In genomic region chr2:74205586-74205985, GRCh38 we compare ENCODE assay signal across 9 cellular contexts. TPM values are rescaled to one million over a fixed set of nuclear protein-coding genes. Genes with fewer than 3 reads are reported as not detected.
DNase-seq lines count a peak whose midpoint lies in the region; ATAC-seq and TF ChIP-seq lines count a peak whose summit lies in the region.
"Had no signal": no experiment of that assay in that cellular context is flagged by ENCODE, and none has a peak within 500 bp of the region (broad histone marks: within the 10 kb centered on the region; RNA-seq: fewer than 3 reads in every experiment).

No MANE protein-coding gene starts in this region.

- H3K27me3 Mint-ChIP-seq in endodermal cell (ENCODE audit: insufficient read depth) = no peaks in the 10 kb centered on the region

- H3K9me3 ChIP-seq in endodermal cell (ENCODE audit: control insufficient read depth, low read length) (no peaks in the 10 kb centered on the region), thoracic aorta (no peaks in the 10 kb centered on the region)

- H3K36me3 ChIP-seq in endodermal cell (ENCODE audit: control insufficient read depth, insufficient read depth, low read length) = peaks cover 86% of the 10 kb centered on the region
- peaks cover 27% of the 10 kb centered on the region for H3K36me3 ChIP-seq in thoracic aorta

- TF ChIP-seq CTCF in endodermal cell (conservative IDR thresholded peaks at IDR 0.05) (no peak), thoracic aorta (IDR thresholded peaks at IDR 0.05) (no peak)

- H3K4me3 Mint-ChIP-seq in endodermal cell = no peak overlapping the region

- peak overlapping the region; percentile 80 for H3K27ac Mint-ChIP-seq in endodermal cell

- ATAC-seq in thoracic aorta (ENCODE audit: insufficient number of reproducible peaks, low FRiP score, low read depth) = no peak
- ATAC-seq in HG03571 (IDR thresholded peaks at IDR 0.05; ENCODE audit: unreplicated experiment) = no peak
- ATAC-seq in SK-N-SH treated with all-trans-retinoic acid at 6 μM for 48 hours = no peak

- H3K4me3 ChIP-seq in endodermal cell (ENCODE audit: low read length) = no peak overlapping the region
- no peak overlapping the region for H3K4me3 ChIP-seq in thoracic aorta

- H3K27ac ChIP-seq in endodermal cell (ENCODE audit: low read depth, low read length) = no peak overlapping the region
- H3K27ac ChIP-seq in thoracic aorta = peak overlapping the region; percentile 46 to 70

- H3K4me1 Mint-ChIP-seq in endodermal cell = peaks cover 16% of the 10 kb centered on the region

- intact Hi-C loops in head of caudate nucleus (cut with DNase I) = no loop called here

- peaks cover 42% of the 10 kb centered on the region for H3K36me3 Mint-ChIP-seq in endodermal cell (ENCODE audit: low read depth)

- peak; percentile 28 for DNase-seq in activated T-cell treated with anti-CD3 and anti-CD28 coated beads for 48 hours (ENCODE audit: low read depth)
- no peak for DNase-seq in activated T-cell treated with anti-CD3 and anti-CD28 coated beads for 4 hours
- DNase-seq in OCI-M1 (lab: John Stamatoyannopoulos, UW) = peak; percentile 36
- peak; percentile 40 for DNase-seq in endodermal cell
- no peak for DNase-seq in thoracic aorta (ENCODE audit: low spot score)
- DNase-seq in head of caudate nucleus = no peak
- DNase-seq: Kasumi-1 had no signal

- H3K27me3 ChIP-seq in endodermal cell (ENCODE audit: control insufficient read depth, insufficient read depth, low read length, poor library complexity, severe bottlenecking) (no peaks in the 10 kb centered on the region), thoracic aorta (replicated peaks; ENCODE audit: insufficient read depth) (no peaks in the 10 kb centered on the region)

- no peak overlapping the region for H3K9ac ChIP-seq in endodermal cell (ENCODE audit: extremely low read depth, low read length, poor library complexity, severe bottlenecking)

- WGBS in endodermal cell (ENCODE audit: insufficient coverage in 1 of 2, insufficient read length in 1 of 2), 2 experiments = 93 to 100% methylated on average over 4 to 7 of the region's 7 CpGs

- no peaks in the 10 kb centered on the region for H3K4me1 ChIP-seq in endodermal cell (ENCODE audit: control insufficient read depth, insufficient read depth, low read length)
- H3K4me1 ChIP-seq in thoracic aorta (ENCODE audit: control insufficient read depth in 1 of 2, low read depth in 2 of 2) = peaks cover 79 to 95% of the 10 kb centered on the region in 2 donors

- H3K9me3 Mint-ChIP-seq in endodermal cell = no peaks in the 10 kb centered on the region

TF ChIP-seq in SK-N-SH treated with all-trans-retinoic acid at 6 μM for 48 hours, 23 proteins besides CTCF, POLR2A, EP300 and RAD21:
- no peak for TF ChIP-seq ZNF565 (CRISPR knock-in tag; conservative IDR thresholded peaks at IDR 0.05; ENCODE audit: low read depth)
- TF ChIP-seq ARNTL (CRISPR knock-in tag; IDR thresholded peaks at IDR 0.05; ENCODE audit: borderline replicate concordance, low read depth) = no peak
- TF ChIP-seq, protein P1, sequence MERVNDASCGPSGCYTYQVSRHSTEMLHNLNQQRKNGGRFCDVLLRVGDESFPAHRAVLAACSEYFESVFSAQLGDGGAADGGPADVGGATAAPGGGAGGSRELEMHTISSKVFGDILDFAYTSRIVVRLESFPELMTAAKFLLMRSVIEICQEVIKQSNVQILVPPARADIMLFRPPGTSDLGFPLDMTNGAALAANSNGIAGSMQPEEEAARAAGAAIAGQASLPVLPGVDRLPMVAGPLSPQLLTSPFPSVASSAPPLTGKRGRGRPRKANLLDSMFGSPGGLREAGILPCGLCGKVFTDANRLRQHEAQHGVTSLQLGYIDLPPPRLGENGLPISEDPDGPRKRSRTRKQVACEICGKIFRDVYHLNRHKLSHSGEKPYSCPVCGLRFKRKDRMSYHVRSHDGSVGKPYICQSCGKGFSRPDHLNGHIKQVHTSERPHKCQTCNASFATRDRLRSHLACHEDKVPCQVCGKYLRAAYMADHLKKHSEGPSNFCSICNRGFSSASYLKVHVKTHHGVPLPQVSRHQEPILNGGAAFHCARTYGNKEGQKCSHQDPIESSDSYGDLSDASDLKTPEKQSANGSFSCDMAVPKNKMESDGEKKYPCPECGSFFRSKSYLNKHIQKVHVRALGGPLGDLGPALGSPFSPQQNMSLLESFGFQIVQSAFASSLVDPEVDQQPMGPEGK (CRISPR knock-in tag; IDR thresholded peaks at IDR 0.05; ENCODE audit: borderline replicate concordance) = no peak
- no peak for TF ChIP-seq RARB (CRISPR knock-in tag; IDR thresholded peaks at IDR 0.05)
- TF ChIP-seq ESRRG (CRISPR knock-in tag; IDR thresholded peaks at IDR 0.05) = no peak
- TF ChIP-seq, protein P2, sequence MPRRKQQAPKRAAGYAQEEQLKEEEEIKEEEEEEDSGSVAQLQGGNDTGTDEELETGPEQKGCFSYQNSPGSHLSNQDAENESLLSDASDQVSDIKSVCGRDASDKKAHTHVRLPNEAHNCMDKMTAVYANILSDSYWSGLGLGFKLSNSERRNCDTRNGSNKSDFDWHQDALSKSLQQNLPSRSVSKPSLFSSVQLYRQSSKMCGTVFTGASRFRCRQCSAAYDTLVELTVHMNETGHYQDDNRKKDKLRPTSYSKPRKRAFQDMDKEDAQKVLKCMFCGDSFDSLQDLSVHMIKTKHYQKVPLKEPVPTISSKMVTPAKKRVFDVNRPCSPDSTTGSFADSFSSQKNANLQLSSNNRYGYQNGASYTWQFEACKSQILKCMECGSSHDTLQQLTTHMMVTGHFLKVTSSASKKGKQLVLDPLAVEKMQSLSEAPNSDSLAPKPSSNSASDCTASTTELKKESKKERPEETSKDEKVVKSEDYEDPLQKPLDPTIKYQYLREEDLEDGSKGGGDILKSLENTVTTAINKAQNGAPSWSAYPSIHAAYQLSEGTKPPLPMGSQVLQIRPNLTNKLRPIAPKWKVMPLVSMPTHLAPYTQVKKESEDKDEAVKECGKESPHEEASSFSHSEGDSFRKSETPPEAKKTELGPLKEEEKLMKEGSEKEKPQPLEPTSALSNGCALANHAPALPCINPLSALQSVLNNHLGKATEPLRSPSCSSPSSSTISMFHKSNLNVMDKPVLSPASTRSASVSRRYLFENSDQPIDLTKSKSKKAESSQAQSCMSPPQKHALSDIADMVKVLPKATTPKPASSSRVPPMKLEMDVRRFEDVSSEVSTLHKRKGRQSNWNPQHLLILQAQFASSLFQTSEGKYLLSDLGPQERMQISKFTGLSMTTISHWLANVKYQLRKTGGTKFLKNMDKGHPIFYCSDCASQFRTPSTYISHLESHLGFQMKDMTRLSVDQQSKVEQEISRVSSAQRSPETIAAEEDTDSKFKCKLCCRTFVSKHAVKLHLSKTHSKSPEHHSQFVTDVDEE (CRISPR knock-in tag; IDR thresholded peaks at IDR 0.05) = no peak
- no peak for TF ChIP-seq BACH2 (CRISPR knock-in tag; IDR thresholded peaks at IDR 0.05; ENCODE audit: borderline replicate concordance)
- TF ChIP-seq ZNF70 (CRISPR knock-in tag; IDR thresholded peaks at IDR 0.05) = no peak
- no peak for TF ChIP-seq ZC3H10 (CRISPR knock-in tag; IDR thresholded peaks at IDR 0.05)

RNA-seq across cellular contexts. Expression of gene MTHFD2, which starts 7.2 kb away (rescaled TPM):
- total RNA-seq in endodermal cell = 10 to 100 TPM; 77.4 to 84.5 TPM
- polyA plus RNA-seq in endodermal cell (2013, experiment 1 of 2) = 104 TPM
- polyA plus RNA-seq in endodermal cell (2013, experiment 2 of 2) = 72.4 TPM
- total RNA-seq in thoracic aorta = 100 to 1,000 TPM in 1 of 2 donors, 10 to 100 TPM in 1; 93.3 to 216 TPM

RNA-seq across cellular contexts. Expression of gene MOB1A, which starts 26.9 kb away (rescaled TPM):
- total RNA-seq in endodermal cell (100 to 1,000 TPM in 1 of 2 donors, 10 to 100 TPM in 1; 92.3 to 125 TPM), thoracic aorta (100 to 1,000 TPM in 1 of 2 donors, 10 to 100 TPM in 1; 97.0 to 107 TPM)
- polyA plus RNA-seq in endodermal cell (2013, experiment 1 of 2) = 73.3 TPM
- 70.5 TPM for polyA plus RNA-seq in endodermal cell (2013, experiment 2 of 2)

RNA-seq across cellular contexts. Expression of gene BOLA3, which starts 57.9 kb away (rescaled TPM):
- total RNA-seq in endodermal cell = 10 to 100 TPM; 42.5 to 43.2 TPM
- 60.6 TPM for polyA plus RNA-seq in endodermal cell (2013, experiment 1 of 2)
- 62.9 TPM for polyA plus RNA-seq in endodermal cell (2013, experiment 2 of 2)
- total RNA-seq in thoracic aorta = 10 to 100 TPM; 17.2 to 21.1 TPM

Comparison
In these comparisons a context has a peak if more than half of its experiments do, and no peak if none do; other contexts are left out.
1. DNase-seq: peak in activated T-cell treated with anti-CD3 and anti-CD28 coated beads for 48 hours (single experiment), OCI-M1 (single experiment) and endodermal cell (single experiment); none in activated T-cell treated with anti-CD3 and anti-CD28 coated beads for 4 hours (single experiment), thoracic aorta (single experiment) and head of caudate nucleus (0 of 42).